26 cellular contexts compared by ENCODE assay signal in the genomic region with DNA sequence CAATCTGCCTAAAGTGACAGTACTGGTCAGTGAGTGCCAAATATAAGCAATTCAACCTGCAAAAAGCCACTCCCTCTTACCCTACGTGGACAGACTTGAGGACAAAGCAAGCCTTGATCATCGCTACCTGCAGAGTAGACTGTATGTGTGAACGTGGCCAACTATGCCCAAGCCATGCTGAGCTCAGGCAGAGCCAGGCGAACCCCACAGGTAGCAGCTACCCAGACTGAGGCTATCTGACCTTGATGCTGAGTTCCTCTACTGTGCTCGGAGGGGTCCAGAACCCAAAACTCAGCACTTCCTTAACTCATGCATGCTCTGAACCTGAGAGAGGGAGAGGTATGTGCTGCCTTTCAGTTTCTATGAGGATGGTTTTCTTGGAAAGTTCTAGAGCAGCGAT.
"Had no signal": no experiment of that assay in that cellular context is flagged by ENCODE, and none has a peak within 500 bp of the region (broad histone marks: within the 10 kb centered on the region; RNA-seq: fewer than 3 reads in every experiment).

No MANE protein-coding gene starts in this region.

- H3K36me3 ChIP-seq: colonic mucosa, esophagus muscularis mucosa, gastrocnemius medialis, heart left ventricle had no signal

- FAIRE-seq: colon, endometrium, endothelial cell of umbilical vein, frontal cortex had no signal

- DNase-seq: colonic mucosa; cortex of kidney; dermis blood vessel endothelial cell; dorsolateral prefrontal cortex; effector CD4-positive, alpha-beta T cell; effector CD8-positive, alpha-beta T cell; effector memory CD4-positive, alpha-beta T cell; effector memory CD8-positive, alpha-beta T cell; erythroblast; esophagus squamous epithelium; foreskin fibroblast; foreskin keratinocyte; foreskin melanocyte; gastrocnemius medialis; glutamatergic neuron; heart left ventricle had no signal

- H3K27ac ChIP-seq: colonic mucosa, coronary artery, dorsolateral prefrontal cortex, epithelial cell of prostate, esophagus muscularis mucosa, esophagus squamous epithelium, foreskin keratinocyte, gastrocnemius medialis, gastroesophageal sphincter, heart left ventricle had no signal

- H3K27me3 ChIP-seq: colonic mucosa, dorsolateral prefrontal cortex, esophagus muscularis mucosa, esophagus squamous epithelium, gastrocnemius medialis, gastroesophageal sphincter, heart left ventricle had no signal

- H3K4me3 Mint-ChIP-seq: dendritic cell treated with granulocyte-macrophage colony-stimulating factor and Interleukin-4, amounts not matched to agents 40 ng/mL and 50 ng/mL, for 4 days; effector memory CD8-positive, alpha-beta T cell; endodermal cell had no signal

- H3K27me3 Mint-ChIP-seq: dendritic cell treated with granulocyte-macrophage colony-stimulating factor and Interleukin-4, amounts not matched to agents 40 ng/mL and 50 ng/mL, for 4 days; effector memory CD8-positive, alpha-beta T cell had no signal

- H3K4me3 ChIP-seq: colonic mucosa, coronary artery, dorsolateral prefrontal cortex, esophagus muscularis mucosa, esophagus squamous epithelium, gastrocnemius medialis, gastroesophageal sphincter, heart left ventricle had no signal

- H3K9me3 Mint-ChIP-seq: dendritic cell treated with granulocyte-macrophage colony-stimulating factor and Interleukin-4, amounts not matched to agents 40 ng/mL and 50 ng/mL, for 4 days; endodermal cell had no signal

- H3K27ac Mint-ChIP-seq: dendritic cell treated with granulocyte-macrophage colony-stimulating factor and Interleukin-4, amounts not matched to agents 40 ng/mL and 50 ng/mL, for 4 days; effector memory CD8-positive, alpha-beta T cell; endodermal cell had no signal

- H3K9me3 ChIP-seq: colonic mucosa, esophagus muscularis mucosa, esophagus squamous epithelium, gastrocnemius medialis, gastroesophageal sphincter, heart left ventricle had no signal

- H3K4me1 ChIP-seq: colonic mucosa, foreskin keratinocyte, gastrocnemius medialis had no signal
